ENCODE assay signal across 9 cellular contexts in the genomic region with DNA sequence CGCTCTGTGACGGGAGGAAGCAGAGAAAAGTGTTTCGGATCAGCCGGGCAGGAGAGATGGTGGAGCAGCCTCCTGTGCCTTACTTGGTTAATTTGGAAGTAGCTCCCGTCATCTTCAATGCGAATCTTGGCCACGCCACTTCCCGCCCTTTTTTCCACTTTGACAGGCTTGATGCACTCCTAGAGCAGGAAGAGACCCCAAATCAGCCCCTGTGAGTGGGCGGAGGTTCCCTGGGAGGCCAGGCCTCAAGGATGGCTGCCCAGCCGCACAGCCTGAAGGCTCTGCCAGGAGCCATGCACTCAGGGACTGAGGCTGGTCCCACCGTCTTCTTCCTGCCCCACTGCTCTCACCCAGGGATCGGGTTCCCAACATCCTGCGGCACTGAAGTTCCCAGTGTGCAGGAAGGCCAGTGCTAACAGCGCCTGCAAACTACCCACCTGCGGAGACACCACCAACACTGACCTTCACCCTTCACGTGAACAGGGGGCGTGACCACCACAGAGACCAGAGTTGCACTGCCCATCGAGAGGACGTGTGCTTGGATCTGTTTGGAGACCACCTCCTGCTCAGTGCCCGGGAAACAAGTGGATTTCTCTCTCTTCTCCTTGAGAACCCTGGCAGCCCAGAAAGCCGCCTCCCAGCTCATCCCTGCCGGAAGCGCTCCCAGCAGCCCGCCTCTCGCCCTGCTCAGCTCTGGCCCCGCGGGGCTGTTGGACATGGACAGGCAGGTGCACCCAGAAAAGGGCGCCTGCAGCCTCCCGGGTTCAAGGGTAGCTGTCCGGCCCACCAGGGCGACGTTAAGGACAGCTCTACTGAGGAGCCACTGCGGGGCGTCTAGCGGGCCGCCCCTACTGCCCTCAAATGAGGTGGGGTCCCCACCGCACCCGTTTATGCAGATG. TPM values are rescaled to one million over a fixed set of nuclear protein-coding genes. Genes with fewer than 3 reads are reported as not detected.
DNase-seq lines count a peak whose midpoint lies in the region; ATAC-seq, FAIRE-seq and TF ChIP-seq lines count a peak whose summit lies in the region.
"Had no signal": no experiment of that assay in that cellular context is flagged by ENCODE, and none has a peak within 500 bp of the region (broad histone marks: within the 10 kb centered on the region; RNA-seq: fewer than 3 reads in every experiment).

No MANE protein-coding gene starts in this region.

- TF ChIP-seq CTCF in DND-41 (IDR thresholded peaks at IDR 0.05; ENCODE audit: borderline replicate concordance, extremely low read depth, low read length, poor library complexity, severe bottlenecking) (no peak), Peyer's patch (IDR thresholded peaks at IDR 0.05) (no peak), esophagus squamous epithelium (IDR thresholded peaks at IDR 0.05) (no peak), pancreas (IDR thresholded peaks at IDR 0.05) (no peak)

- peaks cover 18% of the 10 kb centered on the region for H3K79me2 ChIP-seq in DND-41 (ENCODE audit: insufficient read depth, low read length)

- peak overlapping the region; percentile 96 for H3K9ac ChIP-seq in DND-41 (ENCODE audit: low read depth, low read length)

- peak overlapping the region; percentile 99 for H3K4me2 ChIP-seq in DND-41 (ENCODE audit: insufficient read depth, low read length)

- no peak for FAIRE-seq in pancreas (lab: Jason Lieb, UNC)
- FAIRE-seq in GM19239 (lab: Jason Lieb, UNC): no peak
- FAIRE-seq in GM12892 (lab: Jason Lieb, UNC): no peak
- FAIRE-seq: frontal cortex had no signal

- WGBS in esophagus squamous epithelium, 2 donors: 93% methylated on average over 4 to 8 of the region's 38 CpGs
- WGBS in pancreas, 2 donors: 32 to 36% methylated on average over 37 to 38 of the region's 38 CpGs

- H3K36me3 ChIP-seq in DND-41 (ENCODE audit: insufficient read depth, low read length): peaks cover 37% of the 10 kb centered on the region
- H3K36me3 ChIP-seq in Peyer's patch: peaks cover 0 to 38% (median 0%) of the 10 kb centered on the region in 3 donors
- H3K36me3 ChIP-seq in esophagus squamous epithelium: peaks cover 18 to 46% (median 19%) of the 10 kb centered on the region in 3 donors
- peaks cover 0 to 21% (median 0%) of the 10 kb centered on the region in 3 donors for H3K36me3 ChIP-seq in pancreas

- no peaks in the 10 kb centered on the region for H3K9me3 ChIP-seq in DND-41 (ENCODE audit: insufficient read depth, low read length, severe bottlenecking)
- H3K9me3 ChIP-seq in Peyer's patch: no peaks in the 10 kb centered on the region
- H3K9me3 ChIP-seq in esophagus squamous epithelium: no peaks in the 10 kb centered on the region
- H3K9me3 ChIP-seq in pancreas: no peaks in the 10 kb centered on the region

- H3K4me1 ChIP-seq in DND-41 (ENCODE audit: insufficient read depth, low read length): peaks cover 19% of the 10 kb centered on the region
- peaks cover 0 to 16% (median 9%) of the 10 kb centered on the region in 4 donors for H3K4me1 ChIP-seq in Peyer's patch
- peaks cover 11 to 33% (median 15%) of the 10 kb centered on the region in 3 donors for H3K4me1 ChIP-seq in esophagus squamous epithelium
- peaks cover 5 to 7% (median 7%) of the 10 kb centered on the region in 3 donors for H3K4me1 ChIP-seq in pancreas

- peak overlapping the region; percentile 81 for H2AFZ ChIP-seq in DND-41 (ENCODE audit: low read depth, low read length)

- H3K4me3 ChIP-seq in DND-41 (ENCODE audit: low read depth in 1 of 2, low read length in 2 of 2) (peak overlapping the region; percentile 91 to 98), Peyer's patch (peak overlapping the region; percentile 66 to 95 (median 80)), esophagus squamous epithelium (peak overlapping the region; percentile 72 to 99 (median 95)), pancreas (peak overlapping the region; percentile 88 to 97 (median 96))

- ATAC-seq in DND-41 (ENCODE audit: insufficient read depth, low read depth) (no peak), pancreas (no peak), GM21515 (IDR thresholded peaks at IDR 0.05; ENCODE audit: unreplicated experiment) (no peak)

- H3K27ac ChIP-seq in DND-41 (ENCODE audit: low read length): peak overlapping the region; percentile 75
- H3K27ac ChIP-seq in Peyer's patch: peak overlapping the region in 3 of 4 donors; percentile 65 to 90 (median 79)
- peak overlapping the region in 3 of 4 donors; percentile 89 to 91 (median 91) for H3K27ac ChIP-seq in esophagus squamous epithelium
- no peak overlapping the region for H3K27ac ChIP-seq in pancreas

- intact Hi-C loops in esophagus squamous epithelium (cut with DNase I) (no loop called here), pancreas (cut with DNase I) (no loop called here)

- no peaks in the 10 kb centered on the region for H3K27me3 ChIP-seq in DND-41 (ENCODE audit: insufficient read depth, low read length, poor library complexity)
- H3K27me3 ChIP-seq in Peyer's patch: no peaks in the 10 kb centered on the region
- H3K27me3 ChIP-seq in esophagus squamous epithelium: peaks cover 0 to 8% (median 0%) of the 10 kb centered on the region in 4 donors
- H3K27me3 ChIP-seq in pancreas: no peaks in the 10 kb centered on the region

- TF ChIP-seq POLR2A in Peyer's patch (IDR thresholded peaks at IDR 0.05) (no peak), esophagus squamous epithelium (IDR thresholded peaks at IDR 0.05) (no peak), GM12892 (IDR thresholded peaks at IDR 0.05; ENCODE audit: low read depth, low read length) (no peak)

- H4K20me1 ChIP-seq in DND-41 (ENCODE audit: insufficient read depth, low read length): no peaks in the 10 kb centered on the region

- no peak for DNase-seq in DND-41
- no peak for DNase-seq in Peyer's patch
- DNase-seq in esophagus squamous epithelium (lab: John Stamatoyannopoulos, UW): no peak
- DNase-seq in pancreas: peak in 2 of 6 donors; percentile 58 to 77
- DNase-seq in GM19239 (ENCODE audit: insufficient read length, low spot score): no peak
- no peak for DNase-seq in NCI-H1048 (lab: John Stamatoyannopoulos, UW)
- no peak for DNase-seq in GM12892 (ENCODE audit: insufficient read length)

RNA-seq across cellular contexts. Expression of gene CIAO3, which starts 1.0 kb away (rescaled TPM):
- total RNA-seq in Peyer's patch: 100 to 1,000 TPM in 2 of 4 donors, 10 to 100 TPM in 2; 73.4 to 164 (median 117) TPM
- total RNA-seq in esophagus squamous epithelium: 10 to 100 TPM; 29.7 to 34.5 (median 33.2) TPM
- 10 to 100 TPM; 11.1 to 25.4 (median 14.1) TPM for total RNA-seq in pancreas
- 10 to 100 TPM; 40.2 to 72.9 TPM for polyA plus RNA-seq in pancreas
- polyA plus RNA-seq in GM12892 (2012; ENCODE audit: missing spikeins): 18.6 TPM

RNA-seq across cellular contexts. Expression of gene HAGHL, which starts 12.9 kb away (rescaled TPM):
- total RNA-seq in Peyer's patch: 10 to 100 TPM in 1 of 4 donors, 1 to 10 TPM in 2, under 1 TPM in 1; 0.53 to 42.9 (median 3.4) TPM
- total RNA-seq in esophagus squamous epithelium: 1 to 10 TPM in 3 of 4 donors, not detected in 1; 1.7 to 5.7 (median 4.8) TPM
- total RNA-seq in pancreas: 1 to 10 TPM in 4 of 6 donors, under 1 TPM in 2; 0.47 to 4.6 (median 1.1) TPM
- 10 to 100 TPM in 1 of 2 donors, 1 to 10 TPM in 1; 6.4 to 17.5 TPM for polyA plus RNA-seq in pancreas
- polyA plus RNA-seq in GM12892 (2012; ENCODE audit: missing spikeins): 7.5 TPM

RNA-seq across cellular contexts. Expression of gene CCDC78, which starts 13.6 kb away (rescaled TPM):
- 10 to 100 TPM in 1 of 4 donors, 1 to 10 TPM in 3; 2.1 to 13.2 (median 6.3) TPM for total RNA-seq in Peyer's patch
- 1 to 10 TPM in 1 of 4 donors, under 1 TPM in 3; under 0.01 to 1.0 (median 0.47) TPM for total RNA-seq in esophagus squamous epithelium
- total RNA-seq in pancreas: under 1 TPM; 0.16 to 0.95 (median 0.25) TPM
- polyA plus RNA-seq in pancreas: 1 to 10 TPM; 2.1 to 7.7 TPM
- polyA plus RNA-seq in GM12892 (2012; ENCODE audit: missing spikeins): 10.1 TPM

RNA-seq across cellular contexts. Expression of gene ANTKMT, which starts 18.9 kb away (rescaled TPM):
- total RNA-seq in Peyer's patch (10 to 100 TPM; 52.8 to 93.9 (median 72.0) TPM), esophagus squamous epithelium (10 to 100 TPM; 11.6 to 29.1 (median 24.2) TPM), pancreas (10 to 100 TPM; 12.2 to 25.5 (median 20.1) TPM)
- 10 to 100 TPM; 35.2 to 41.7 TPM for polyA plus RNA-seq in pancreas
- 1.6 TPM for polyA plus RNA-seq in GM12892 (2012; ENCODE audit: missing spikeins)

RNA-seq across cellular contexts. Expression of gene MSLN, which starts 20.7 kb away (rescaled TPM):
- 1 to 10 TPM in 3 of 4 donors, not detected in 1; 2.6 to 7.7 (median 5.4) TPM for total RNA-seq in Peyer's patch
- 1 to 10 TPM in 2 of 4 donors, under 1 TPM in 2; 0.79 to 5.4 (median 2.3) TPM for total RNA-seq in esophagus squamous epithelium
- 1 to 10 TPM in 2 of 6 donors, under 1 TPM in 3, not detected in 1; 0.35 to 2.4 (median 0.90) TPM for total RNA-seq in pancreas
- polyA plus RNA-seq in pancreas: 1 to 10 TPM in 1 of 2 donors, under 1 TPM in 1; 0.96 to 4.6 TPM
- not detected for polyA plus RNA-seq in GM12892 (2012; ENCODE audit: missing spikeins)
- total RNA-seq: frontal cortex had no signal

Comparison
In these comparisons a context has a peak if more than half of its experiments do, and no peak if none do; other contexts are left out.
1. H3K27ac ChIP-seq: peak in DND-41 (single experiment), Peyer's patch (3 of 4) and esophagus squamous epithelium (3 of 4); none in pancreas (0 of 4).
2. Peak in every context shown above with its lines, with median percentiles within 50 percentile points of each other: H3K4me3 ChIP-seq.